Comparison of ENCODE assay signal across 8 cellular contexts in genomic region chr12:71639341-71639760, GRCh38. TPM values are rescaled to one million over a fixed set of nuclear protein-coding genes. Genes with fewer than 3 reads are reported as not detected.
DNase-seq lines count a peak whose midpoint lies in the region; ATAC-seq and TF ChIP-seq lines count a peak whose summit lies in the region.
"Had no signal": no experiment of that assay in that cellular context is flagged by ENCODE, and none has a peak within 500 bp of the region (broad histone marks: within the 10 kb centered on the region; RNA-seq: fewer than 3 reads in every experiment).

No MANE protein-coding gene starts in this region.

- H3K4me3 Mint-ChIP-seq in WTC11, result no peak overlapping the region
- H3K4me3 Mint-ChIP-seq in naive thymus-derived CD4-positive, alpha-beta T cell, result no peak overlapping the region

- peaks cover 19 to 55% (median 54%) of the 10 kb centered on the region in 3 experiments for H3K36me3 ChIP-seq in naive thymus-derived CD4-positive, alpha-beta T cell (ENCODE audit: control insufficient read depth in 2 of 3, insufficient read depth in 3 of 3, low read length in 3 of 3)

- no peaks in the 10 kb centered on the region for H3K9me3 ChIP-seq in naive thymus-derived CD4-positive, alpha-beta T cell (ENCODE audit: control insufficient read depth in 2 of 3, low read length in 3 of 3)

- POLR2A ChIA-PET in WTC11 (lab: Charles Lee), result interaction anchor here (0.6 kb wide), 1 partner anchor 24 kb away, joined by 5 read pairs; no protein-coding TSS in a partner anchor
- POLR2A ChIA-PET in naive thymus-derived CD4-positive, alpha-beta T cell (lab: Charles Lee), result no interaction called here

- peaks cover 50% of the 10 kb centered on the region for H3K36me3 Mint-ChIP-seq in WTC11
- H3K36me3 Mint-ChIP-seq in naive thymus-derived CD4-positive, alpha-beta T cell, result peaks cover 13 to 34% (median 28%) of the 10 kb centered on the region in 5 donors

- intact Hi-C loops in naive thymus-derived CD4-positive, alpha-beta T cell (cut with micrococcal nuclease), result no loop called here

- no peaks in the 10 kb centered on the region for H3K4me1 ChIP-seq in naive thymus-derived CD4-positive, alpha-beta T cell (ENCODE audit: control insufficient read depth in 2 of 2, insufficient read depth in 2 of 2, low read length in 2 of 2)
- H3K4me1 ChIP-seq: parathyroid adenoma had no signal

- H3K27me3 ChIP-seq in naive thymus-derived CD4-positive, alpha-beta T cell (ENCODE audit: control insufficient read depth in 2 of 2, insufficient read depth in 2 of 2, low read length in 2 of 2), result no peaks in the 10 kb centered on the region

- ATAC-seq in HG02759 (IDR thresholded peaks at IDR 0.05; ENCODE audit: unreplicated experiment) (peak; percentile 56), WTC11 (peak; percentile 60), HG02763 (IDR thresholded peaks at IDR 0.05; ENCODE audit: unreplicated experiment) (no peak)
- peak; percentile 43 for ATAC-seq in naive thymus-derived CD4-positive, alpha-beta T cell

- H3K4me1 Mint-ChIP-seq in WTC11, result no peaks in the 10 kb centered on the region
- peaks cover 10 to 28% (median 21%) of the 10 kb centered on the region in 7 donors for H3K4me1 Mint-ChIP-seq in naive thymus-derived CD4-positive, alpha-beta T cell

- CTCF ChIA-PET in WTC11 (lab: Charles Lee), result interaction anchor here (1.0 kb wide), 1 partner anchor 108 kb away, joined by 8 read pairs; no protein-coding TSS in a partner anchor
- CTCF ChIA-PET in naive thymus-derived CD4-positive, alpha-beta T cell (lab: Charles Lee), result no interaction called here

- no peak overlapping the region for H3K4me3 ChIP-seq in naive thymus-derived CD4-positive, alpha-beta T cell (ENCODE audit: low read length)

- DNase-seq in WTC11 (ENCODE audit: low spot score), result no peak
- DNase-seq in naive thymus-derived CD4-positive, alpha-beta T cell, result no peak
- DNase-seq in GF-D8 (lab: John Stamatoyannopoulos, UW), result no peak
- DNase-seq in CD1c-positive myeloid dendritic cell (ENCODE audit: extremely low spot score), result no peak

- H3K27ac Mint-ChIP-seq in WTC11, result no peak overlapping the region
- H3K27ac Mint-ChIP-seq in naive thymus-derived CD4-positive, alpha-beta T cell, result peak overlapping the region in 6 of 9 donors; percentile 30 to 71 (median 53)

- no peak overlapping the region for H3K27ac ChIP-seq in naive thymus-derived CD4-positive, alpha-beta T cell (ENCODE audit: low read depth, low read length)
- H3K27ac ChIP-seq: parathyroid adenoma had no signal

- no peaks in the 10 kb centered on the region for H3K27me3 Mint-ChIP-seq in WTC11 (ENCODE audit: low read depth)
- H3K27me3 Mint-ChIP-seq in naive thymus-derived CD4-positive, alpha-beta T cell, result no peaks in the 10 kb centered on the region

- H3K9me3 Mint-ChIP-seq in WTC11, result no peaks in the 10 kb centered on the region
- H3K9me3 Mint-ChIP-seq in naive thymus-derived CD4-positive, alpha-beta T cell, result no peaks in the 10 kb centered on the region

- TF ChIP-seq CTCF in GM12872 (IDR thresholded peaks at IDR 0.05; ENCODE audit: insufficient read depth, low read depth, low read length) (peak; percentile 58), WTC11 (IDR thresholded peaks at IDR 0.05) (no peak)

TF ChIP-seq in WTC11, 78 proteins besides CTCF, POLR2A, EP300 and RAD21:
- no peak for TF ChIP-seq CDX4 (CRISPR knock-in tag; IDR thresholded peaks at IDR 0.05; ENCODE audit: borderline replicate concordance)
- TF ChIP-seq ELF4 (CRISPR knock-in tag; IDR thresholded peaks at IDR 0.05; ENCODE audit: low read depth), result no peak
- no peak for TF ChIP-seq ATF2 (CRISPR knock-in tag; IDR thresholded peaks at IDR 0.05; ENCODE audit: borderline replicate concordance, low read depth)
- TF ChIP-seq NFE2L1 (CRISPR knock-in tag; IDR thresholded peaks at IDR 0.05), result no peak
- TF ChIP-seq ATF3 (CRISPR knock-in tag; conservative IDR thresholded peaks at IDR 0.05), result no peak
TF ChIP-seq in WTC11: peak in this region for 0.

RNA-seq across cellular contexts. Expression of gene ZFC3H1, which starts 24.3 kb away (rescaled TPM):
- 28.3 to 33.9 TPM (median 30.9 TPM) in 3 replicates for total RNA-seq in WTC11 (2021)
- 100 to 1,000 TPM in 4 of 5 experiments, 10 to 100 TPM in 1; 74.6 to 147 (median 133) TPM for total RNA-seq in naive thymus-derived CD4-positive, alpha-beta T cell
- 10 to 100 TPM; 26.3 to 29.8 TPM for polyA plus RNA-seq in naive thymus-derived CD4-positive, alpha-beta T cell

RNA-seq across cellular contexts. Expression of gene THAP2, which starts 24.8 kb away (rescaled TPM):
- 6.4 to 9.0 TPM (median 8.3 TPM) in 3 replicates for total RNA-seq in WTC11 (2021)
- 10 to 100 TPM in 4 of 5 experiments, 1 to 10 TPM in 1; 9.2 to 21.7 (median 14.4) TPM for total RNA-seq in naive thymus-derived CD4-positive, alpha-beta T cell
- 1 to 10 TPM; 4.9 to 9.7 TPM for polyA plus RNA-seq in naive thymus-derived CD4-positive, alpha-beta T cell

RNA-seq across cellular contexts. Expression of gene TMEM19, which starts 46.5 kb away (rescaled TPM):
- total RNA-seq in WTC11 (2021), result 10.7 to 15.6 TPM (median 11.7 TPM) in 3 replicates
- 10 to 100 TPM; 13.9 to 17.7 (median 14.7) TPM for total RNA-seq in naive thymus-derived CD4-positive, alpha-beta T cell
- 10 to 100 TPM; 25.3 to 43.0 TPM for polyA plus RNA-seq in naive thymus-derived CD4-positive, alpha-beta T cell
